ENCODE assay signal across 8 cellular contexts in the genomic region with DNA sequence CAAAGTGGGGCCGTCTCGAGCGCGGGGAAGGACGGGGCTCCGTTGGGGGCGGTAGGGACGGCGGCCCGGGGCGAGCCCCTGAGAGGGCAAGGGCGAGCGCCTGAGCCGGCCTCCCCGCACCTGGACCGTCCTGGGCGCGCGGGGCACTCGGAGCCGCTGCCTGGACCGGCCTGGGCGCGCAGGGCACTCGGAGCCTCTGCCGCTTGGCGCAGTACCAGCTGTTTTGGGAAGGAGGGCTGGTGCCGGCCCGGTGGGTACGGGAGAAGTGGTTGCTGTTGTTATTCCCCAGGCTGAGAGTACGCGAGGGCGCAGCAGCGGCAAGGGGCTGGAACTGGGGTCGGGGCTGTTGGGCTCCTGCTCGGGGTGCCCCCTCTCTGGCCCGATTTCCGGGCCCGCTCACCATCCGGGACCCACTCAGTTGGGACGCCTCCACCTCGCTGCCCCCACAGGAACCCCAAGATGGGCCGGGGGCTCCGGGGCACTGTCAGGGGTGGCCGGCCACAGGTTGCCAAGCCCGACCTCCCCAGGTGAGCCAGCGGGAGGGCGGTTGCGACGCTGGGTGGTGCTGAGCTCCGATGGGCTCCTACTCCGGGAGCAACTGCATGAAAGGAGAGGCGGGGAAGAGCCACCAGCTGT. TPM values are rescaled to one million over a fixed set of nuclear protein-coding genes. Genes with fewer than 3 reads are reported as not detected.
DNase-seq lines count a peak whose midpoint lies in the region; ATAC-seq and TF ChIP-seq lines count a peak whose summit lies in the region.

No MANE protein-coding gene starts in this region.

- no peak overlapping the region for H3K56ac ChIP-seq in IMR-90 (ENCODE audit: extremely low read depth, insufficient read depth, low read length)

- H2BK120ac ChIP-seq in IMR-90 (ENCODE audit: low read depth, low read length) = no peak overlapping the region
- H2BK120ac ChIP-seq in neuronal stem cell (ENCODE audit: low read depth, low read length) = peak overlapping the region; percentile 42

- no peaks in the 10 kb centered on the region for H3K4me1 Mint-ChIP-seq in activated CD4-positive, alpha-beta memory T cell treated with anti-CD3 and anti-CD28 coated beads for 36 hours (ENCODE audit: low read depth)

- H3K9me3 ChIP-seq in IMR-90 (ENCODE audit: control insufficient read depth, insufficient read depth, low read length) (no peaks in the 10 kb centered on the region), endocrine pancreas (ENCODE audit: control insufficient read depth, low read length) (no peaks in the 10 kb centered on the region), neuronal stem cell (replicated peaks in 1 of 2; ENCODE audit: control insufficient read depth in 2 of 2, insufficient read depth in 1 of 2, low read depth in 1 of 2, low read length in 2 of 2) (no peaks in the 10 kb centered on the region)

- H3K36me3 Mint-ChIP-seq in activated CD4-positive, alpha-beta memory T cell treated with anti-CD3 and anti-CD28 coated beads for 36 hours = no peaks in the 10 kb centered on the region

- H2BK15ac ChIP-seq in IMR-90 (ENCODE audit: low read depth, low read length) (no peak overlapping the region), neuronal stem cell (ENCODE audit: low read length) (peak overlapping the region; percentile 88)

- no peak for DNase-seq in IMR-90
- no peak for DNase-seq in neuronal stem cell (ENCODE audit: low spot score)
- no peak for DNase-seq in activated CD4-positive, alpha-beta memory T cell treated with anti-CD3 and anti-CD28 coated beads for 36 hours
- DNase-seq in OCI-M2 (lab: John Stamatoyannopoulos, UW; ENCODE audit: unreplicated experiment) = no peak
- DNase-seq in DMS79 (lab: John Stamatoyannopoulos, UW) = no peak

- intact Hi-C loops in IMR-90 (cut with micrococcal nuclease) = no loop called here
- intact Hi-C loops in activated CD4-positive, alpha-beta memory T cell treated with anti-CD3 and anti-CD28 coated beads for 36 hours (cut with micrococcal nuclease) = loop anchor here (1.0 to 2.0 kb wide), 2 partner anchors 35 to 38 kb away; no protein-coding TSS in a partner anchor

- H4K91ac ChIP-seq in IMR-90 (ENCODE audit: insufficient read depth, low read depth, low read length) (no peak overlapping the region), neuronal stem cell (ENCODE audit: low read depth, low read length, poor library complexity) (no peak overlapping the region)

- TF ChIP-seq CTCF in C4-2B (conservative IDR thresholded peaks at IDR 0.05) (no peak), IMR-90 (conservative IDR thresholded peaks at IDR 0.05; ENCODE audit: low read depth, low read length) (no peak)

- POLR2A ChIA-PET in IMR-90 (lab: Charles Lee; ENCODE audit: unreplicated experiment) = no interaction called here
- POLR2A ChIA-PET in activated CD4-positive, alpha-beta memory T cell treated with anti-CD3 and anti-CD28 coated beads for 36 hours (lab: Charles Lee) = interaction anchor here (1.7 kb wide), 1 partner anchor 13 kb away, joined by 6 read pairs; no protein-coding TSS in a partner anchor

- no peak overlapping the region for H3K9ac ChIP-seq in IMR-90 (ENCODE audit: low read depth, low read length)
- H3K9ac ChIP-seq in endocrine pancreas (ENCODE audit: control insufficient read depth, insufficient read depth, low read length) = peak overlapping the region; percentile 38
- peak overlapping the region; percentile 90 for H3K9ac ChIP-seq in neuronal stem cell (ENCODE audit: low read depth, low read length, poor library complexity)

- H3K23ac ChIP-seq in IMR-90 (ENCODE audit: low read depth, low read length) (no peak overlapping the region), neuronal stem cell (ENCODE audit: low read depth, low read length, poor library complexity) (no peak overlapping the region)

- no peak overlapping the region for H2BK20ac ChIP-seq in IMR-90 (ENCODE audit: low read depth, low read length)

- no peak for TF ChIP-seq RAD21 in IMR-90 (IDR thresholded peaks at IDR 0.05; ENCODE audit: low read length)

- H3K36me3 ChIP-seq in IMR-90 (ENCODE audit: control insufficient read depth, insufficient read depth, low read length) (no peaks in the 10 kb centered on the region), endocrine pancreas (ENCODE audit: control insufficient read depth, insufficient read depth, low read length) (no peaks in the 10 kb centered on the region), neuronal stem cell (replicated peaks in 1 of 2; ENCODE audit: control insufficient read depth in 2 of 2, insufficient read depth in 2 of 2, low read length in 2 of 2) (no peaks in the 10 kb centered on the region)

- H3K18ac ChIP-seq in IMR-90 (ENCODE audit: low read depth, low read length) = no peak overlapping the region
- peak overlapping the region; percentile 95 for H3K18ac ChIP-seq in neuronal stem cell (ENCODE audit: low read length)

- ATAC-seq in IMR-90 (ENCODE audit: low read depth) = no peak
- ATAC-seq in GM18870 (IDR thresholded peaks at IDR 0.05; ENCODE audit: unreplicated experiment) = no peak

- H2BK5ac ChIP-seq in IMR-90 (ENCODE audit: low read depth, low read length, poor library complexity, severe bottlenecking) (no peak overlapping the region), neuronal stem cell (ENCODE audit: low read length) (peak overlapping the region; percentile 69)

- no peaks in the 10 kb centered on the region for H3K9me1 ChIP-seq in IMR-90 (ENCODE audit: insufficient read depth, low read length)

- H3K14ac ChIP-seq in IMR-90 (replicated peaks; ENCODE audit: low read depth, low read length) (no peak overlapping the region), neuronal stem cell (ENCODE audit: low read length) (peak overlapping the region; percentile 74)

- no peaks in the 10 kb centered on the region for H3K4me1 ChIP-seq in IMR-90 (ENCODE audit: control insufficient read depth, insufficient read depth, low read length)
- H3K4me1 ChIP-seq in endocrine pancreas (ENCODE audit: control insufficient read depth, insufficient read depth, low read length) = no peaks in the 10 kb centered on the region
- peaks cover 0 to 15% of the 10 kb centered on the region in 2 donors for H3K4me1 ChIP-seq in neuronal stem cell (ENCODE audit: control insufficient read depth in 2 of 2, insufficient read depth in 1 of 2, low read depth in 1 of 2, low read length in 2 of 2)

- H4K5ac ChIP-seq in IMR-90 (ENCODE audit: low read depth, low read length) = no peak overlapping the region

- no TSS peak for BruUV-seq in IMR-90 (replicated peaks; lab: Mats Ljungman, UMichigan)

- no peak for TF ChIP-seq POLR2A in IMR-90 (IDR thresholded peaks at IDR 0.05; ENCODE audit: low read depth, low read length)

- H3K27ac ChIP-seq in C4-2B (peak overlapping the region; percentile 66), IMR-90 (ENCODE audit: insufficient read depth, low read length) (no peak overlapping the region), neuronal stem cell (replicated peaks; ENCODE audit: low read length) (no peak overlapping the region)

- no peaks in the 10 kb centered on the region for H3K79me1 ChIP-seq in IMR-90 (ENCODE audit: low read depth in 1 of 2, low read length in 2 of 2)
- peaks cover 8% of the 10 kb centered on the region for H3K79me1 ChIP-seq in neuronal stem cell (ENCODE audit: low read depth, low read length)

- no peak overlapping the region for H3K4me3 ChIP-seq in IMR-90 (ENCODE audit: insufficient read depth, low read depth, low read length)
- H3K4me3 ChIP-seq in endocrine pancreas (ENCODE audit: control insufficient read depth, insufficient read depth, low read length) = no peak overlapping the region
- H3K4me3 ChIP-seq in neuronal stem cell (ENCODE audit: low read length in 2 of 2) = peak overlapping the region in 1 of 2 donors; percentile 93

- H3K27me3 ChIP-seq in IMR-90 (ENCODE audit: control insufficient read depth, insufficient read depth, low read length) (peaks cover 23% of the 10 kb centered on the region), endocrine pancreas (ENCODE audit: control insufficient read depth, insufficient read depth, low read length) (no peaks in the 10 kb centered on the region), neuronal stem cell (ENCODE audit: control insufficient read depth in 3 of 3, insufficient read depth in 3 of 3, low read depth in 1 of 3, low read length in 3 of 3) (peaks cover 3 to 60% (median 9%) of the 10 kb centered on the region in 3 experiments)

- no peak overlapping the region for H2BK12ac ChIP-seq in neuronal stem cell (ENCODE audit: low read length)

- in situ Hi-C loops in IMR-90 (cut with MboI; ENCODE audit: low sequenced_read_pairs) = no loop called here

- no peak overlapping the region for H3K27ac Mint-ChIP-seq in activated CD4-positive, alpha-beta memory T cell treated with anti-CD3 and anti-CD28 coated beads for 36 hours

- H2AK9ac ChIP-seq in IMR-90 (replicated peaks; ENCODE audit: low read depth, low read length, poor library complexity) = no peak overlapping the region

- no peaks in the 10 kb centered on the region for H3K9me3 Mint-ChIP-seq in activated CD4-positive, alpha-beta memory T cell treated with anti-CD3 and anti-CD28 coated beads for 36 hours

- peak overlapping the region; percentile 11 for H2AFZ ChIP-seq in IMR-90 (replicated peaks; ENCODE audit: low read length, poor library complexity)
- H2AFZ ChIP-seq in neuronal stem cell (ENCODE audit: low read length) = peak overlapping the region; percentile 40

- WGBS in IMR-90 (ENCODE audit: extremely low coverage in 2 of 2, insufficient read length in 1 of 2), 2 experiments = 9% methylated on average over 40 of the region's 53 CpGs; no CpG with 5 or more reads in 1 of the 2 experiments
- no CpG with 5 or more reads among the region's 53 CpGs for WGBS in neuronal stem cell (ENCODE audit: extremely low coverage in 2 of 2, insufficient read length in 2 of 2, insufficient replicate concordance in 1 of 2), 2 donors

- no peak overlapping the region for H3K4me2 ChIP-seq in IMR-90 (ENCODE audit: low read depth, low read length)
- peak overlapping the region; percentile 84 for H3K4me2 ChIP-seq in neuronal stem cell (ENCODE audit: insufficient read depth, low read length, poor library complexity, severe bottlenecking)

- H3K4ac ChIP-seq in IMR-90 (ENCODE audit: low read depth, low read length) (no peak overlapping the region), neuronal stem cell (ENCODE audit: low read length) (peak overlapping the region; percentile 29)

- H2AK5ac ChIP-seq in IMR-90 (ENCODE audit: low read depth, low read length) = no peak overlapping the region
- peak overlapping the region; percentile 88 for H2AK5ac ChIP-seq in neuronal stem cell (ENCODE audit: low read depth, low read length)

- CTCF ChIA-PET in IMR-90 (lab: Yijun Ruan, JAX) = no interaction called here
- CTCF ChIA-PET in activated CD4-positive, alpha-beta memory T cell treated with anti-CD3 and anti-CD28 coated beads for 36 hours (lab: Charles Lee) = interaction anchor here (2.0 to 3.3 kb wide), 2 partner anchors 37 to 39 kb away, joined by 6 to 17 read pairs; no protein-coding TSS in a partner anchor

- H4K8ac ChIP-seq in IMR-90 (ENCODE audit: low read depth in 2 of 2, low read length in 2 of 2) (no peak overlapping the region), neuronal stem cell (ENCODE audit: low read depth, low read length) (no peak overlapping the region)

- no peak overlapping the region for H3K4me3 Mint-ChIP-seq in activated CD4-positive, alpha-beta memory T cell treated with anti-CD3 and anti-CD28 coated beads for 36 hours

- H4K20me1 ChIP-seq in IMR-90 (ENCODE audit: insufficient read depth, low read length) = no peaks in the 10 kb centered on the region

- dilution Hi-C loops in IMR-90 (cut with HindIII; ENCODE audit: low sequenced_read_pairs, unreplicated experiment) = no loop called here

- H3K27me3 Mint-ChIP-seq in activated CD4-positive, alpha-beta memory T cell treated with anti-CD3 and anti-CD28 coated beads for 36 hours = peaks cover 42% of the 10 kb centered on the region

RNA-seq across cellular contexts. Expression of a gene that starts 0.6 kb away (rescaled TPM):
- 2.7 and 3.3 TPM in 2 replicates for total RNA-seq in IMR-90 (2012; rRNA removed)
- 5.0 and 6.5 TPM in 2 replicates for polyA plus RNA-seq in IMR-90 (2012; rRNA removed)
- 1.7 and 5.6 TPM in 2 replicates for polyA plus RNA-seq in IMR-90 (2012; cell fraction: cytosol; rRNA removed)
- polyA plus RNA-seq in IMR-90 (2012; cell fraction: nucleus; rRNA removed; ENCODE audit: low replicate concordance) = 19.3 and 36.1 TPM in 2 replicates
- 38.1 TPM for polyA plus RNA-seq in neuronal stem cell (2013, experiment 1 of 2)
- polyA plus RNA-seq in neuronal stem cell (2013, experiment 2 of 2) = 36.3 TPM
- under 1 TPM; 0.52 to 0.58 TPM for total RNA-seq in activated CD4-positive, alpha-beta memory T cell treated with anti-CD3 and anti-CD28 coated beads for 36 hours
